Comparison of ENCODE assay signal across 9 cellular contexts in genomic region chr1:199279872-199280649, GRCh38.
DNase-seq lines count a peak whose midpoint lies in the region; ATAC-seq and TF ChIP-seq lines count a peak whose summit lies in the region.
"Had no signal": no experiment of that assay in that cellular context is flagged by ENCODE, and none has a peak within 500 bp of the region (broad histone marks: within the 10 kb centered on the region; RNA-seq: fewer than 3 reads in every experiment).

No MANE protein-coding gene starts in this region.

- H3K4me2 ChIP-seq in neuronal stem cell (ENCODE audit: insufficient read depth, low read length, poor library complexity, severe bottlenecking): no peak overlapping the region

- peak overlapping the region; percentile 3 for H2AFZ ChIP-seq in neuronal stem cell (ENCODE audit: low read length)

- no peak overlapping the region for H4K8ac ChIP-seq in neuronal stem cell (ENCODE audit: low read depth, low read length)

- H2BK5ac ChIP-seq in neuronal stem cell (ENCODE audit: low read length): no peak overlapping the region

- intact Hi-C loops in Panc1 (cut with micrococcal nuclease; ENCODE audit: unreplicated experiment): no loop called here

- no peak overlapping the region for H2BK12ac ChIP-seq in neuronal stem cell (ENCODE audit: low read length)

- TF ChIP-seq CTCF in HEK293 (tag by site-specific recombination; IDR thresholded peaks at IDR 0.05) (no peak), Panc1 (IDR thresholded peaks at IDR 0.05) (peak; percentile 12; the same call in 1 of the 2 replicates)

- DNase-seq in Panc1 (ENCODE audit: low read depth, low spot score): no peak
- DNase-seq in neuronal stem cell (ENCODE audit: low spot score): no peak
- no peak for DNase-seq in activated CD4-positive, CD25-positive, alpha-beta regulatory T cell (lab: John Stamatoyannopoulos, UW)
- no peak for DNase-seq in retina
- no peak for DNase-seq in HEK293T (ENCODE audit: extremely low spot score)
- DNase-seq: activated B cell treated with CpG ODN at 0.5 μM for 24 hours, Karpas-422 had no signal

- no CpG with 5 or more reads among the region's 4 CpGs for WGBS in neuronal stem cell (ENCODE audit: extremely low coverage in 2 of 2, insufficient read length in 2 of 2, insufficient replicate concordance in 1 of 2), 2 donors

- no peak overlapping the region for H3K14ac ChIP-seq in neuronal stem cell (ENCODE audit: low read length)

- no peaks in the 10 kb centered on the region for H3K4me1 ChIP-seq in HEK293 (ENCODE audit: control insufficient read depth, insufficient read depth, low read length)
- H3K4me1 ChIP-seq in Panc1 (ENCODE audit: control insufficient read depth, insufficient read depth, low read length): no peaks in the 10 kb centered on the region
- H3K4me1 ChIP-seq in neuronal stem cell (ENCODE audit: control insufficient read depth in 2 of 2, insufficient read depth in 1 of 2, low read depth in 1 of 2, low read length in 2 of 2): peaks cover 0 to 1% of the 10 kb centered on the region in 2 donors

- no peak overlapping the region for H4K91ac ChIP-seq in neuronal stem cell (ENCODE audit: low read depth, low read length, poor library complexity)

- H3K9me3 ChIP-seq in HEK293 (ENCODE audit: control insufficient read depth, insufficient read depth, low read depth, low read length) (no peaks in the 10 kb centered on the region), Panc1 (ENCODE audit: control insufficient read depth, insufficient read depth, low read depth, low read length) (no peaks in the 10 kb centered on the region), neuronal stem cell (replicated peaks in 1 of 2; ENCODE audit: control insufficient read depth in 2 of 2, insufficient read depth in 1 of 2, low read depth in 1 of 2, low read length in 2 of 2) (no peaks in the 10 kb centered on the region)

- no peak overlapping the region for H3K23ac ChIP-seq in neuronal stem cell (ENCODE audit: low read depth, low read length, poor library complexity)

- no peaks in the 10 kb centered on the region for H3K79me1 ChIP-seq in neuronal stem cell (ENCODE audit: low read depth, low read length)

- peak; percentile 65 for ATAC-seq in GM18520 (IDR thresholded peaks at IDR 0.05; ENCODE audit: unreplicated experiment)
- ATAC-seq in Panc1: no peak

- in situ Hi-C loops in Panc1 (cut with HindIII; ENCODE audit: low pct_unique_long_range_greater_than_20kb, low sequenced_read_pairs): no loop called here

- H3K27me3 ChIP-seq in Panc1 (ENCODE audit: control insufficient read depth, insufficient read depth, low read length) (no peaks in the 10 kb centered on the region), neuronal stem cell (ENCODE audit: control insufficient read depth in 3 of 3, insufficient read depth in 3 of 3, low read depth in 1 of 3, low read length in 3 of 3) (no peaks in the 10 kb centered on the region)

- CTCF ChIA-PET in HEK293 (lab: Yijun Ruan, JAX): interaction anchor here (0.6 kb wide), 1 partner anchor 508 kb away, joined by 4 read pairs; no protein-coding TSS in a partner anchor
- CTCF ChIA-PET in Panc1 (lab: Charles Lee): no interaction called here
- CTCF ChIA-PET in HEK293T (lab: Yijun Ruan, JAX): no interaction called here

- H3K18ac ChIP-seq in neuronal stem cell (ENCODE audit: low read length): no peak overlapping the region

- H3K9ac ChIP-seq in neuronal stem cell (ENCODE audit: low read depth, low read length, poor library complexity): no peak overlapping the region

- H2AK5ac ChIP-seq in neuronal stem cell (ENCODE audit: low read depth, low read length): no peak overlapping the region

- POLR2A ChIA-PET in HEK293 (lab: Yijun Ruan, JAX) (no interaction called here), Panc1 (lab: Charles Lee) (no interaction called here), HEK293T (lab: Yijun Ruan, JAX) (no interaction called here)

- H3K4ac ChIP-seq in neuronal stem cell (ENCODE audit: low read length): no peak overlapping the region

- H3K36me3 ChIP-seq in HEK293 (ENCODE audit: control insufficient read depth in 2 of 2, insufficient read depth in 1 of 2, low read length in 2 of 2): no peaks in the 10 kb centered on the region
- no peaks in the 10 kb centered on the region for H3K36me3 ChIP-seq in Panc1 (ENCODE audit: control insufficient read depth, insufficient read depth, low read length)
- H3K36me3 ChIP-seq in neuronal stem cell (replicated peaks in 1 of 2; ENCODE audit: control insufficient read depth in 2 of 2, insufficient read depth in 2 of 2, low read length in 2 of 2): no peaks in the 10 kb centered on the region

- H3K27ac ChIP-seq in HEK293 (ENCODE audit: extremely low read depth, low read depth, low read length) (no peak overlapping the region), Panc1 (ENCODE audit: low read length) (no peak overlapping the region), neuronal stem cell (replicated peaks; ENCODE audit: low read length) (no peak overlapping the region)

- no peak overlapping the region for H3K4me3 ChIP-seq in HEK293 (ENCODE audit: low read depth, low read length)
- H3K4me3 ChIP-seq in Panc1 (ENCODE audit: low read depth in 2 of 2, low read length in 2 of 2): no peak overlapping the region
- H3K4me3 ChIP-seq in neuronal stem cell (ENCODE audit: low read length in 2 of 2): no peak overlapping the region

- no peak overlapping the region for H2BK120ac ChIP-seq in neuronal stem cell (ENCODE audit: low read depth, low read length)

- BruUV-seq in Panc1 (replicated peaks; lab: Mats Ljungman, UMichigan): no TSS peak

- no peak overlapping the region for H2BK15ac ChIP-seq in neuronal stem cell (ENCODE audit: low read length)

TF ChIP-seq in HEK293, 187 proteins besides CTCF, POLR2A, EP300 and RAD21 (continues in another document):
- peak; percentile 17; the same call in 1 of the 2 replicates for TF ChIP-seq PRDM10 (tag by site-specific recombination; IDR thresholded peaks at IDR 0.05)

TF ChIP-seq in HEK293T, 16 proteins besides CTCF, POLR2A, EP300 and RAD21:
- TF ChIP-seq NFRKB (IDR thresholded peaks at IDR 0.05) (no peak), ZNF384 (IDR thresholded peaks at IDR 0.05) (no peak), FOXM1 (IDR thresholded peaks at IDR 0.05; ENCODE audit: borderline replicate concordance) (no peak), TARDBP (IDR thresholded peaks at IDR 0.05) (no peak), CTBP1 (IDR thresholded peaks at IDR 0.05; ENCODE audit: borderline replicate concordance) (no peak), SUZ12 (IDR thresholded peaks at IDR 0.05) (no peak)
